In the genomic region with DNA sequence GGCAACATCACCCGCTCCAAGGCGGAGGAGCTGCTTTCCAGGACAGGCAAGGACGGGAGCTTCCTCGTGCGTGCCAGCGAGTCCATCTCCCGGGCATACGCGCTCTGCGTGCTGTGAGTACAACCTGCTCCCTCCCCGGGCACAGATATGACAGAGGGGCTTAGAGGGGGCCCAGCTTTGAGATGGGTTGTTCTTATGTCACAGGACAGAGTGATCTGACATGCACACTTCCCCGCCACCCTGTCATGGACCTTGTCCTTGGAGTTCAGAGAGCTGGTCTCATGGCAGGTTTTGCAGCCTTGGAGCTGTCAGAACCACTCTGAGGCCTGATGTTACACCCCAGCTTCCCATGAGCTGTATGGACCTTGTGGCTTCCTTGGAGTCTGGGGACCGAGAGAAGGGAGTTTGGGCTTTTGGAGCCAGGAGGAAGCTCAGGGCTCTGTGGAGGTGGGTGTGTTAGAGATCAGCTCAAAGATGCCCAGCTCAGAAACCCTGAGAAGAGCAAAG, we compare ENCODE assay signal across 9 cellular contexts. TPM values are rescaled to one million over a fixed set of nuclear protein-coding genes. Genes with fewer than 3 reads are reported as not detected.
DNase-seq lines count a peak whose midpoint lies in the region; TF ChIP-seq lines count a peak whose summit lies in the region.
"Had no signal": no experiment of that assay in that cellular context is flagged by ENCODE, and none has a peak within 500 bp of the region (broad histone marks: within the 10 kb centered on the region; RNA-seq: fewer than 3 reads in every experiment).

No MANE protein-coding gene starts in this region.

- no peak for TF ChIP-seq RAD21 in liver (IDR thresholded peaks at IDR 0.05)

- WGBS in liver: 67% methylated on average over 13 of the region's 13 CpGs
- WGBS in GM23248 (ENCODE audit: low coverage in 1 of 2, low lambda C conversion rate in 2 of 2, missing lambda C conversion rate in 2 of 2), 2 experiments: 89% methylated on average over 12 to 13 of the region's 13 CpGs

- in situ Hi-C loops in GM23248 (cut with MboI): no loop called here

- H3K4me2 ChIP-seq in SU-DHL-6 (ENCODE audit: low read depth, low read length, poor library complexity, severe bottlenecking) (peak overlapping the region; percentile 75), GM23248 (ENCODE audit: unreplicated experiment) (no peak overlapping the region)
- H3K4me2 ChIP-seq: PC-9 had no signal

- H3K27me3 Mint-ChIP-seq in T-helper 1 cell treated with Interleukin-12 subunit alpha and Interleukin-12 subunit beta and Interleukin-4 antibody, amounts not matched to agents 30 μg/mL and 1 μg/mL, for 36 hours (ENCODE audit: low read depth): no peaks in the 10 kb centered on the region

- H3K4me3 Mint-ChIP-seq in T-helper 1 cell treated with Interleukin-12 subunit alpha and Interleukin-12 subunit beta and Interleukin-4 antibody, amounts not matched to agents 30 μg/mL and 1 μg/mL, for 36 hours: peak overlapping the region; percentile 98

- H3K4me1 ChIP-seq in liver (ENCODE audit: control insufficient read depth in 4 of 4, insufficient read depth in 4 of 4, low read length in 3 of 4): peaks cover 0 to 13% (median 3%) of the 10 kb centered on the region in 4 donors
- H3K4me1 ChIP-seq in subcutaneous abdominal adipose tissue (ENCODE audit: control insufficient read depth in 5 of 5, insufficient read depth in 5 of 5, low read length in 5 of 5): peaks cover 0 to 61% (median 41%) of the 10 kb centered on the region in 5 donors
- no peaks in the 10 kb centered on the region for H3K4me1 ChIP-seq in GM23248 (ENCODE audit: insufficient read depth)

- H3K27me3 ChIP-seq in SU-DHL-6 (ENCODE audit: low read length) (no peaks in the 10 kb centered on the region), liver (ENCODE audit: control insufficient read depth in 4 of 4, insufficient read depth in 4 of 4, low read length in 3 of 4) (no peaks in the 10 kb centered on the region), subcutaneous abdominal adipose tissue (ENCODE audit: control insufficient read depth in 5 of 5, insufficient read depth in 4 of 5, low read length in 5 of 5) (peaks cover 0 to 4% (median 0%) of the 10 kb centered on the region in 5 donors), GM23248 (replicated peaks; ENCODE audit: insufficient read depth) (no peaks in the 10 kb centered on the region)

- peaks cover 27% of the 10 kb centered on the region for H3K4me1 Mint-ChIP-seq in T-helper 1 cell treated with Interleukin-12 subunit alpha and Interleukin-12 subunit beta and Interleukin-4 antibody, amounts not matched to agents 30 μg/mL and 1 μg/mL, for 36 hours (ENCODE audit: low read depth)

- H3K9ac ChIP-seq in SU-DHL-6 (ENCODE audit: low read length) (peak overlapping the region; percentile 89), liver (ENCODE audit: low read depth in 1 of 2, low read length in 2 of 2) (peak overlapping the region; percentile 31 to 64), subcutaneous abdominal adipose tissue (ENCODE audit: low read length in 5 of 5) (peak overlapping the region in 4 of 5 donors; percentile 40 to 77 (median 66)), GM23248 (no peak overlapping the region)

- TF ChIP-seq CTCF in SU-DHL-6 (IDR thresholded peaks at IDR 0.05; ENCODE audit: insufficient read depth, low read length, poor library complexity, severe bottlenecking) (no peak), liver (IDR thresholded peaks at IDR 0.05; ENCODE audit: low read depth, low read length, missing input control) (no peak)

- H3K27ac ChIP-seq in SU-DHL-6 (ENCODE audit: low read depth, low read length) (peak overlapping the region; percentile 94), liver (ENCODE audit: low read depth in 1 of 2, low read length in 2 of 2) (peak overlapping the region; percentile 69 to 79), subcutaneous abdominal adipose tissue (ENCODE audit: low read depth, low read length) (peak overlapping the region; percentile 65), GM23248 (no peak overlapping the region)
- H3K27ac ChIP-seq: PC-9 had no signal

- H3K9me2 ChIP-seq in SU-DHL-6 (replicated peaks; ENCODE audit: insufficient read depth, low read length) (no peaks in the 10 kb centered on the region), GM23248 (ENCODE audit: insufficient read depth) (no peaks in the 10 kb centered on the region)

- DNase-seq in T-helper 1 cell (no peak), GM23248 (no peak), NOMO-1 (lab: John Stamatoyannopoulos, UW; ENCODE audit: unreplicated experiment in 2 of 2) (no peak), DMS114 treated with DMSO at 0.1 percent for 48 hours (lab: John Stamatoyannopoulos, UW; ENCODE audit: unreplicated experiment) (no peak)
- DNase-seq: PC-9 had no signal

- H3F3A ChIP-seq in SU-DHL-6 (ENCODE audit: insufficient read depth) (peaks cover 7% of the 10 kb centered on the region), GM23248 (ENCODE audit: insufficient read depth) (no peaks in the 10 kb centered on the region)

- H3K36me3 Mint-ChIP-seq in T-helper 1 cell treated with Interleukin-12 subunit alpha and Interleukin-12 subunit beta and Interleukin-4 antibody, amounts not matched to agents 30 μg/mL and 1 μg/mL, for 36 hours (ENCODE audit: low read depth): peaks cover 25% of the 10 kb centered on the region

- peaks cover 50% of the 10 kb centered on the region for H3K79me2 ChIP-seq in SU-DHL-6 (ENCODE audit: insufficient read depth, low read length)
- no peaks in the 10 kb centered on the region for H3K79me2 ChIP-seq in GM23248 (ENCODE audit: insufficient read depth)

- peaks cover 20% of the 10 kb centered on the region; the same call in 1 of the 2 replicates for H4K20me1 ChIP-seq in SU-DHL-6 (ENCODE audit: low read depth, low read length)
- H4K20me1 ChIP-seq in GM23248 (ENCODE audit: insufficient read depth): no peaks in the 10 kb centered on the region

- H3K9me3 Mint-ChIP-seq in T-helper 1 cell treated with Interleukin-12 subunit alpha and Interleukin-12 subunit beta and Interleukin-4 antibody, amounts not matched to agents 30 μg/mL and 1 μg/mL, for 36 hours: no peaks in the 10 kb centered on the region

- no peaks in the 10 kb centered on the region for H3K9me3 ChIP-seq in SU-DHL-6 (ENCODE audit: insufficient read depth, low read length)
- no peaks in the 10 kb centered on the region for H3K9me3 ChIP-seq in liver (ENCODE audit: control insufficient read depth in 4 of 4, low read length in 3 of 4)
- no peaks in the 10 kb centered on the region for H3K9me3 ChIP-seq in subcutaneous abdominal adipose tissue (ENCODE audit: control insufficient read depth in 5 of 5, low read length in 5 of 5)
- H3K9me3 ChIP-seq in GM23248 (ENCODE audit: low read depth): no peaks in the 10 kb centered on the region

- H3K36me3 ChIP-seq in SU-DHL-6 (ENCODE audit: low read length): no peaks in the 10 kb centered on the region
- H3K36me3 ChIP-seq in liver (ENCODE audit: control insufficient read depth in 4 of 4, insufficient read depth in 3 of 4, low read depth in 1 of 4, low read length in 3 of 4): no peaks in the 10 kb centered on the region
- H3K36me3 ChIP-seq in subcutaneous abdominal adipose tissue (ENCODE audit: control insufficient read depth in 5 of 5, insufficient read depth in 5 of 5, low read length in 5 of 5): no peaks in the 10 kb centered on the region
- no peaks in the 10 kb centered on the region for H3K36me3 ChIP-seq in GM23248 (ENCODE audit: low read depth)

- H2AFZ ChIP-seq in SU-DHL-6 (ENCODE audit: low read depth, low read length, severe bottlenecking): no peak overlapping the region
- no peak overlapping the region for H2AFZ ChIP-seq in GM23248
- H2AFZ ChIP-seq: PC-9 had no signal

- peak overlapping the region; percentile 85 for H3K27ac Mint-ChIP-seq in T-helper 1 cell treated with Interleukin-12 subunit alpha and Interleukin-12 subunit beta and Interleukin-4 antibody, amounts not matched to agents 30 μg/mL and 1 μg/mL, for 36 hours

- H3K4me3 ChIP-seq in SU-DHL-6 (ENCODE audit: insufficient read depth, low read length, poor library complexity, severe bottlenecking) (peak overlapping the region; percentile 76), liver (ENCODE audit: low read depth in 1 of 3, low read length in 3 of 3) (peak overlapping the region; percentile 27 to 47 (median 40)), subcutaneous abdominal adipose tissue (ENCODE audit: low read depth in 1 of 5, low read length in 5 of 5) (peak overlapping the region; percentile 56 to 86 (median 76)), GM23248 (no peak overlapping the region)
- H3K4me3 ChIP-seq: PC-9 had no signal

TF ChIP-seq in liver, 16 proteins besides CTCF, POLR2A, EP300 and RAD21:
- TF ChIP-seq YY1 (IDR thresholded peaks at IDR 0.05): peak; percentile 1
- no peak for TF ChIP-seq RXRA (IDR thresholded peaks at IDR 0.05)
- no peak for TF ChIP-seq HNF4G (IDR thresholded peaks at IDR 0.05)

RNA-seq across cellular contexts. Expression of a gene that starts 0.4 kb away (rescaled TPM):
- total RNA-seq in liver: 10 to 100 TPM in 1 of 2 donors, 1 to 10 TPM in 1; 8.9 to 18.8 TPM
- polyA plus RNA-seq in liver (1 to 10 TPM; 2.9 to 4.2 TPM), GM23248 (2016; fragmentation: Nextera tagmentation; extraction: Ambion mirVana) (0.13 and 0.23 TPM in 2 replicates)
- not detected in 2 replicates for total RNA-seq in GM23248 (2014; rRNA removed; shearing (Covaris generic))

RNA-seq across cellular contexts. Expression of a gene that starts 28.1 kb away (rescaled TPM):
- total RNA-seq in liver: not detected
- polyA plus RNA-seq in liver (not detected), GM23248 (2016; fragmentation: Nextera tagmentation; extraction: Ambion mirVana) (not detected in 2 replicates)
- total RNA-seq in GM23248 (2014; rRNA removed; shearing (Covaris generic)): not detected in 2 replicates
- total RNA-seq: PC-9 had no signal

RNA-seq across cellular contexts. Expression of a gene that starts 47.5 kb away (rescaled TPM):
- 10 to 100 TPM; 10.6 to 22.6 TPM for total RNA-seq in liver
- 10 to 100 TPM; 10.7 to 10.9 TPM for polyA plus RNA-seq in liver
- 0.43 TPM in 1 of 2 replicates, not detected in the other for total RNA-seq in GM23248 (2014; rRNA removed; shearing (Covaris generic))
- polyA plus RNA-seq in GM23248 (2016; fragmentation: Nextera tagmentation; extraction: Ambion mirVana): 0.35 TPM in 1 of 2 replicates, not detected in the other
